ENCODE assay signal across 24 cellular contexts in genomic region chr3:26719148-26719547, GRCh38.
"Had no signal": no experiment of that assay in that cellular context is flagged by ENCODE, and none has a peak within 500 bp of the region (broad histone marks: within the 10 kb centered on the region; RNA-seq: fewer than 3 reads in every experiment).

No MANE protein-coding gene starts in this region.

- H3K27ac Mint-ChIP-seq: activated T-cell treated with anti-CD3 and anti-CD28 coated beads, Interleukin-2, amount 50 U/mL, for 24 hours; T-helper 1 cell treated with Interleukin-12 subunit alpha and Interleukin-12 subunit beta and Interleukin-4 antibody, amounts not matched to agents 30 μg/mL and 1 μg/mL, for 36 hours had no signal

- ATAC-seq: activated CD4-positive, CD25-positive, alpha-beta regulatory T cell treated with anti-CD3 and anti-CD28 coated beads, Interleukin-2, amount 50 U/mL, for 24 hours; psoas muscle; right lobe of liver had no signal

- H3K4me3 ChIP-seq: esophagus squamous epithelium, left ventricle myocardium inferior, psoas muscle, right lobe of liver had no signal

- H3K9me3 ChIP-seq: esophagus squamous epithelium, left ventricle myocardium inferior, psoas muscle, right lobe of liver had no signal

- H3K4me3 Mint-ChIP-seq: activated T-cell treated with anti-CD3 and anti-CD28 coated beads, Interleukin-2, amount 50 U/mL, for 24 hours; T-helper 1 cell treated with Interleukin-12 subunit alpha and Interleukin-12 subunit beta and Interleukin-4 antibody, amounts not matched to agents 30 μg/mL and 1 μg/mL, for 36 hours had no signal

- H3K27me3 ChIP-seq: esophagus squamous epithelium, right lobe of liver had no signal

- H3K9me3 Mint-ChIP-seq: activated T-cell treated with anti-CD3 and anti-CD28 coated beads, Interleukin-2, amount 50 U/mL, for 24 hours; T-helper 1 cell treated with Interleukin-12 subunit alpha and Interleukin-12 subunit beta and Interleukin-4 antibody, amounts not matched to agents 30 μg/mL and 1 μg/mL, for 36 hours had no signal

- DNase-seq: activated CD4-positive, alpha-beta T cell treated with anti-CD3 and anti-CD28 coated beads for 48 hours; activated CD4-positive, alpha-beta T cell treated with anti-CD3 and anti-CD28 coated beads, Interleukin-2, amount 50 U/mL, for 48 hours; activated CD8-positive, alpha-beta memory T cell treated with anti-CD3 and anti-CD28 coated beads, Interleukin-2, amount 50 U/mL, for 48 hours; activated gamma-delta T cell; activated naive CD4-positive, alpha-beta T cell treated with anti-CD3 and anti-CD28 coated beads, Interleukin-2, amount 50 U/mL, for 16 hours; activated T-cell treated with anti-CD3 and anti-CD28 coated beads, Interleukin-2, amount 50 U/mL, for 24 hours; amniotic stem cell; dermis blood vessel endothelial cell; effector CD8-positive, alpha-beta T cell; esophagus squamous epithelium; foreskin melanocyte; left ventricle myocardium inferior; occipital lobe; psoas muscle; right lobe of liver; stimulated activated CD4-positive, alpha-beta T cell treated with anti-CD3 and anti-CD28 coated beads, Interleukin-2, amount 100 ng/mL, for 48 hours; stimulated activated naive CD4-positive, alpha-beta T cell treated with Interleukin-2 at 50 U/mL for 16 hours; T-helper 9 cell; trophoblast cell had no signal

- H3K27me3 Mint-ChIP-seq: activated T-cell treated with anti-CD3 and anti-CD28 coated beads, Interleukin-2, amount 50 U/mL, for 24 hours had no signal

- H3K27ac ChIP-seq: epithelial cell of prostate, esophagus squamous epithelium, left ventricle myocardium inferior, parathyroid adenoma, psoas muscle, right lobe of liver, VCaP had no signal

- H3K4me1 ChIP-seq: esophagus squamous epithelium, left ventricle myocardium inferior, parathyroid adenoma, psoas muscle had no signal
